In the genomic region with DNA sequence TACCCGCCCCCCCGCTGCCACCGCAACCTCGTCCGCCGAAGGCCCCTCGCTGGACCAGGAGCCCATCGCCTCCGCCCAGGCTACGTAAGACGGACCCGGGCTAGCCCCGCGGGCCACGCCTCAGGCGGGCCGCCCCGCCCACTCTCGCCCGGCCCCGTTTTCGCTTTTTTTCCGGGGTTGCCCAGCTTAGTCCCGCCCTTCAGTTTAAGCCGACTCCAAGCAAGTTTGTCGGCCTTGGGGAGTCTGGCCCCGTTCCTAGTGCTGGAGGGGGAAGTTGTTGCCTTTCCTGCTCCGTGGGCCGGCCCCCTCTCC, we compare ENCODE assay signal across 8 cellular contexts. TPM values are rescaled to one million over a fixed set of nuclear protein-coding genes. Genes with fewer than 3 reads are reported as not detected.
DNase-seq lines count a peak whose midpoint lies in the region; ATAC-seq and TF ChIP-seq lines count a peak whose summit lies in the region.

No MANE protein-coding gene starts in this region.

- peak; percentile 38 for ATAC-seq in GM21423 (IDR thresholded peaks at IDR 0.05; ENCODE audit: unreplicated experiment)
- ATAC-seq in naive thymus-derived CD4-positive, alpha-beta T cell = peak; percentile 78

- peak overlapping the region; percentile 88 for H3K27ac Mint-ChIP-seq in Caco-2 (ENCODE audit: unreplicated experiment)
- peak overlapping the region; percentile 75 for H3K27ac Mint-ChIP-seq in activated T-helper 1 cell treated with anti-CD3 and anti-CD28 coated beads, Interleukin-12 subunit alpha, Interleukin-12 subunit beta, Interleukin-2, Interleukin-4 antibody, amounts not matched to agents 30 ng/mL and 10 ng/mL and 1 ng/mL, durations not matched to agents 14 hours and 24 hours and 36 hours
- peak overlapping the region in 7 of 9 donors; percentile 44 to 86 (median 73) for H3K27ac Mint-ChIP-seq in naive thymus-derived CD4-positive, alpha-beta T cell

- peaks cover 11% of the 10 kb centered on the region for H3K4me1 ChIP-seq in Caco-2
- peaks cover 0 to 12% of the 10 kb centered on the region in 2 donors for H3K4me1 ChIP-seq in naive thymus-derived CD4-positive, alpha-beta T cell (ENCODE audit: control insufficient read depth in 2 of 2, insufficient read depth in 2 of 2, low read length in 2 of 2)

- peaks cover 16% of the 10 kb centered on the region for H3K4me1 Mint-ChIP-seq in Caco-2 (ENCODE audit: low read depth, unreplicated experiment)
- peaks cover 43% of the 10 kb centered on the region for H3K4me1 Mint-ChIP-seq in activated T-helper 1 cell treated with anti-CD3 and anti-CD28 coated beads, Interleukin-12 subunit alpha, Interleukin-12 subunit beta, Interleukin-2, Interleukin-4 antibody, amounts not matched to agents 30 ng/mL and 10 ng/mL and 1 ng/mL, durations not matched to agents 14 hours and 24 hours and 36 hours (ENCODE audit: low read depth)
- H3K4me1 Mint-ChIP-seq in naive thymus-derived CD4-positive, alpha-beta T cell = peaks cover 24 to 40% (median 31%) of the 10 kb centered on the region in 7 donors

- POLR2A ChIA-PET in Caco-2 (lab: Charles Lee) = interaction anchor here (0.5 to 1.3 kb wide), 7 partner anchors 20 to 351 kb away, joined by 3 to 16 read pairs (median 4); partner anchors contain the start of genes CLK2, ENTREP3 and HCN3
- POLR2A ChIA-PET in naive thymus-derived CD4-positive, alpha-beta T cell (lab: Charles Lee) = interaction anchor here (0.6 to 3.9 kb wide), 15 partner anchors 14 to 239 kb away, joined by 3 to 18 read pairs (median 5); partner anchors contain the start of genes ASH1L, CLK2, FDPS and SCAMP3

- peak overlapping the region; percentile 90 for H3K27ac ChIP-seq in naive thymus-derived CD4-positive, alpha-beta T cell (ENCODE audit: low read depth, low read length)

- intact Hi-C loops in Caco-2 (cut with micrococcal nuclease; ENCODE audit: unreplicated experiment) = loop anchor here (1.0 to 10.0 kb wide), 6 partner anchors 15 to 271 kb away; partner anchors contain the start of genes CLK2, FDPS, HCN3 and SCAMP3
- intact Hi-C loops in activated T-helper 1 cell treated with anti-CD3 and anti-CD28 coated beads, Interleukin-12 subunit alpha, Interleukin-12 subunit beta, Interleukin-2, Interleukin-4 antibody, amounts not matched to agents 30 ng/mL and 10 ng/mL and 1 ng/mL, durations not matched to agents 14 hours and 24 hours and 36 hours (cut with micrococcal nuclease) = loop anchor here (1.0 to 10.0 kb wide), 18 partner anchors 15 to 1649 kb away; partner anchors contain the start of genes ARHGEF2, CLK2, DPM3 and ENTREP3
- intact Hi-C loops in naive thymus-derived CD4-positive, alpha-beta T cell (cut with micrococcal nuclease) = loop anchor here (1.0 to 10.0 kb wide), 21 partner anchors 15 to 1015 kb away; partner anchors contain the start of genes ASH1L (in 2 of the 2), CLK2 (in 2 of the 2), FDPS (in 2 of the 2) and HCN3 (in 2 of the 2)

- CTCF ChIA-PET in Caco-2 (lab: Charles Lee) = interaction anchor here (0.6 to 3.1 kb wide), 15 partner anchors 16 to 1365 kb away, joined by 3 to 34 read pairs (median 6); partner anchors contain the start of genes CLK2 and FDPS
- CTCF ChIA-PET in naive thymus-derived CD4-positive, alpha-beta T cell (lab: Charles Lee) = interaction anchor here (1.0 to 9.4 kb wide), 9 partner anchors 8 to 80 kb away, joined by 4 to 105 read pairs (median 5); partner anchors contain the start of gene ENTREP3

- no peaks in the 10 kb centered on the region for H3K27me3 Mint-ChIP-seq in Caco-2 (ENCODE audit: insufficient read depth, unreplicated experiment)
- no peaks in the 10 kb centered on the region for H3K27me3 Mint-ChIP-seq in activated T-helper 1 cell treated with anti-CD3 and anti-CD28 coated beads, Interleukin-12 subunit alpha, Interleukin-12 subunit beta, Interleukin-2, Interleukin-4 antibody, amounts not matched to agents 30 ng/mL and 10 ng/mL and 1 ng/mL, durations not matched to agents 14 hours and 24 hours and 36 hours (ENCODE audit: insufficient read depth)
- no peaks in the 10 kb centered on the region for H3K27me3 Mint-ChIP-seq in naive thymus-derived CD4-positive, alpha-beta T cell

- no peaks in the 10 kb centered on the region for H3K27me3 ChIP-seq in Caco-2 (replicated peaks; ENCODE audit: control insufficient read depth, insufficient read depth, low read length)
- H3K27me3 ChIP-seq in naive thymus-derived CD4-positive, alpha-beta T cell (ENCODE audit: control insufficient read depth in 2 of 2, insufficient read depth in 2 of 2, low read length in 2 of 2) = no peaks in the 10 kb centered on the region

- no peaks in the 10 kb centered on the region for H3K9me3 ChIP-seq in Caco-2
- no peaks in the 10 kb centered on the region for H3K9me3 ChIP-seq in naive thymus-derived CD4-positive, alpha-beta T cell (ENCODE audit: control insufficient read depth in 2 of 3, low read length in 3 of 3)

- BruUV-seq in Caco-2 (replicated peaks; lab: Mats Ljungman, UMichigan) = no TSS peak

- H3K4me3 Mint-ChIP-seq in Caco-2 (ENCODE audit: unreplicated experiment) = peak overlapping the region; percentile 94
- H3K4me3 Mint-ChIP-seq in activated T-helper 1 cell treated with anti-CD3 and anti-CD28 coated beads, Interleukin-12 subunit alpha, Interleukin-12 subunit beta, Interleukin-2, Interleukin-4 antibody, amounts not matched to agents 30 ng/mL and 10 ng/mL and 1 ng/mL, durations not matched to agents 14 hours and 24 hours and 36 hours = peak overlapping the region; percentile 86
- peak overlapping the region; percentile 80 to 91 (median 89) for H3K4me3 Mint-ChIP-seq in naive thymus-derived CD4-positive, alpha-beta T cell

- H3K4me3 ChIP-seq in Caco-2 (ENCODE audit: low read depth, low read length) = peak overlapping the region; percentile 88
- peak overlapping the region; percentile 100 for H3K4me3 ChIP-seq in naive thymus-derived CD4-positive, alpha-beta T cell (ENCODE audit: low read length)

- H3K9me3 Mint-ChIP-seq in Caco-2 (ENCODE audit: unreplicated experiment) = no peaks in the 10 kb centered on the region
- H3K9me3 Mint-ChIP-seq in activated T-helper 1 cell treated with anti-CD3 and anti-CD28 coated beads, Interleukin-12 subunit alpha, Interleukin-12 subunit beta, Interleukin-2, Interleukin-4 antibody, amounts not matched to agents 30 ng/mL and 10 ng/mL and 1 ng/mL, durations not matched to agents 14 hours and 24 hours and 36 hours = no peaks in the 10 kb centered on the region
- H3K9me3 Mint-ChIP-seq in naive thymus-derived CD4-positive, alpha-beta T cell = no peaks in the 10 kb centered on the region

- TF ChIP-seq CTCF in Caco-2 (IDR thresholded peaks at IDR 0.05; ENCODE audit: insufficient read depth in 1 of 2, low read depth in 1 of 2, low read length in 1 of 2, severe bottlenecking in 1 of 2, unreplicated experiment in 1 of 2) = no peak

- H3K36me3 ChIP-seq in Caco-2 (ENCODE audit: control insufficient read depth, insufficient read depth, low read length) = peaks cover 1% of the 10 kb centered on the region; the same call in 1 of the 2 replicates
- H3K36me3 ChIP-seq in naive thymus-derived CD4-positive, alpha-beta T cell (ENCODE audit: control insufficient read depth in 2 of 3, insufficient read depth in 3 of 3, low read length in 3 of 3) = peaks cover 0 to 8% (median 0%) of the 10 kb centered on the region in 3 experiments

- DNase-seq in Caco-2 (peak; percentile 90 to 91), HuH-7.5 (ENCODE audit: low spot score) (peak; percentile 85), RKO (ENCODE audit: low spot score) (peak; percentile 91), fibroblast of gingiva (ENCODE audit: low read depth) (peak; percentile 92)
- peak; percentile 83 for DNase-seq in activated T-helper 1 cell treated with anti-CD3 and anti-CD28 coated beads, Interleukin-12 subunit alpha, Interleukin-12 subunit beta, Interleukin-2, Interleukin-4 antibody, amounts not matched to agents 30 ng/mL and 10 ng/mL and 1 ng/mL, durations not matched to agents 14 hours and 24 hours and 36 hours (ENCODE audit: low spot score)
- peak; percentile 47 to 87 (median 66) for DNase-seq in naive thymus-derived CD4-positive, alpha-beta T cell
- DNase-seq in stimulated activated naive CD4-positive, alpha-beta T cell (lab: John Stamatoyannopoulos, UW) = peak; percentile 52 to 79 (median 74)

- peaks cover 82% of the 10 kb centered on the region for H3K36me3 Mint-ChIP-seq in Caco-2 (ENCODE audit: insufficient read depth, unreplicated experiment)
- H3K36me3 Mint-ChIP-seq in activated T-helper 1 cell treated with anti-CD3 and anti-CD28 coated beads, Interleukin-12 subunit alpha, Interleukin-12 subunit beta, Interleukin-2, Interleukin-4 antibody, amounts not matched to agents 30 ng/mL and 10 ng/mL and 1 ng/mL, durations not matched to agents 14 hours and 24 hours and 36 hours (ENCODE audit: low read depth) = peaks cover 7% of the 10 kb centered on the region
- H3K36me3 Mint-ChIP-seq in naive thymus-derived CD4-positive, alpha-beta T cell = peaks cover 0 to 6% (median 0%) of the 10 kb centered on the region in 5 donors

RNA-seq across cellular contexts. Expression of gene RUSC1, which starts 3.0 kb away (rescaled TPM):
- total RNA-seq in Caco-2 (2022) = 44.1 and 44.4 TPM in 2 replicates
- total RNA-seq in activated T-helper 1 cell treated with anti-CD3 and anti-CD28 coated beads, Interleukin-12 subunit alpha, Interleukin-12 subunit beta, Interleukin-2, Interleukin-4 antibody, amounts not matched to agents 30 ng/mL and 10 ng/mL and 1 ng/mL, durations not matched to agents 14 hours and 24 hours and 36 hours = 28.7 and 34.7 TPM in 2 replicates
- total RNA-seq in naive thymus-derived CD4-positive, alpha-beta T cell = 10 to 100 TPM; 14.9 to 26.8 (median 15.7) TPM
- 1 to 10 TPM; 6.8 to 7.7 TPM for polyA plus RNA-seq in naive thymus-derived CD4-positive, alpha-beta T cell

RNA-seq across cellular contexts. Expression of gene FDPS, which starts 15.0 kb away (rescaled TPM):
- total RNA-seq in Caco-2 (2022) = 228 and 235 TPM in 2 replicates
- total RNA-seq in activated T-helper 1 cell treated with anti-CD3 and anti-CD28 coated beads, Interleukin-12 subunit alpha, Interleukin-12 subunit beta, Interleukin-2, Interleukin-4 antibody, amounts not matched to agents 30 ng/mL and 10 ng/mL and 1 ng/mL, durations not matched to agents 14 hours and 24 hours and 36 hours = 274 and 289 TPM in 2 replicates
- total RNA-seq in naive thymus-derived CD4-positive, alpha-beta T cell = 100 to 1,000 TPM in 1 of 5 experiments, 10 to 100 TPM in 4; 58.5 to 193 (median 79.0) TPM
- 100 to 1,000 TPM in 1 of 2 donors, 10 to 100 TPM in 1; 99.3 to 102 TPM for polyA plus RNA-seq in naive thymus-derived CD4-positive, alpha-beta T cell

RNA-seq across cellular contexts. Expression of gene PKLR, which starts 22.4 kb away (rescaled TPM):
- not detected in 2 replicates for total RNA-seq in Caco-2 (2022)
- 0.05 and 0.15 TPM in 2 replicates for total RNA-seq in activated T-helper 1 cell treated with anti-CD3 and anti-CD28 coated beads, Interleukin-12 subunit alpha, Interleukin-12 subunit beta, Interleukin-2, Interleukin-4 antibody, amounts not matched to agents 30 ng/mL and 10 ng/mL and 1 ng/mL, durations not matched to agents 14 hours and 24 hours and 36 hours
- not detected for total RNA-seq in naive thymus-derived CD4-positive, alpha-beta T cell
- polyA plus RNA-seq in naive thymus-derived CD4-positive, alpha-beta T cell = under 1 TPM in 1 of 2 donors, not detected in 1; 0.06 TPM

RNA-seq across cellular contexts. Expression of gene HCN3, which starts 46.4 kb away (rescaled TPM):
- 8.0 and 8.8 TPM in 2 replicates for total RNA-seq in Caco-2 (2022)
- total RNA-seq in activated T-helper 1 cell treated with anti-CD3 and anti-CD28 coated beads, Interleukin-12 subunit alpha, Interleukin-12 subunit beta, Interleukin-2, Interleukin-4 antibody, amounts not matched to agents 30 ng/mL and 10 ng/mL and 1 ng/mL, durations not matched to agents 14 hours and 24 hours and 36 hours = 2.5 and 3.3 TPM in 2 replicates
- total RNA-seq in naive thymus-derived CD4-positive, alpha-beta T cell = 1 to 10 TPM; 1.6 to 3.3 (median 2.8) TPM
- polyA plus RNA-seq in naive thymus-derived CD4-positive, alpha-beta T cell = under 1 TPM in 1 of 2 donors, not detected in 1; 0.07 TPM

RNA-seq across cellular contexts. Expression of gene CLK2, which starts 50.4 kb away (rescaled TPM):
- 56.8 and 57.5 TPM in 2 replicates for total RNA-seq in Caco-2 (2022)
- 87.0 and 91.6 TPM in 2 replicates for total RNA-seq in activated T-helper 1 cell treated with anti-CD3 and anti-CD28 coated beads, Interleukin-12 subunit alpha, Interleukin-12 subunit beta, Interleukin-2, Interleukin-4 antibody, amounts not matched to agents 30 ng/mL and 10 ng/mL and 1 ng/mL, durations not matched to agents 14 hours and 24 hours and 36 hours
- total RNA-seq in naive thymus-derived CD4-positive, alpha-beta T cell = 100 to 1,000 TPM in 2 of 5 experiments, 10 to 100 TPM in 3; 72.2 to 137 (median 94.7) TPM
- polyA plus RNA-seq in naive thymus-derived CD4-positive, alpha-beta T cell = 10 to 100 TPM; 16.7 to 31.0 TPM

Comparison
In these comparisons a context has a peak if more than half of its experiments do, and no peak if none do; other contexts are left out.
1. Peak in every context shown above with its lines: DNase-seq, ATAC-seq, H3K4me3 ChIP-seq and H3K27ac ChIP-seq.